In genomic region chr5:140800816-140801493, GRCh38 we compare ENCODE assay signal across 12 cellular contexts. TPM values are rescaled to one million over a fixed set of nuclear protein-coding genes. Genes with fewer than 3 reads are reported as not detected.
DNase-seq lines count a peak whose midpoint lies in the region; ATAC-seq and TF ChIP-seq lines count a peak whose summit lies in the region.
"Had no signal": no experiment of that assay in that cellular context is flagged by ENCODE, and none has a peak within 500 bp of the region (broad histone marks: within the 10 kb centered on the region; RNA-seq: fewer than 3 reads in every experiment).

Gene PCDHA3 (plus strand): TSS chr5:140801057.

- no peak for ATAC-seq in lung (ENCODE audit: insufficient read depth, low FRiP score)
- ATAC-seq in GM21447 (IDR thresholded peaks at IDR 0.05; ENCODE audit: unreplicated experiment): no peak
- ATAC-seq in GM21576 (IDR thresholded peaks at IDR 0.05; ENCODE audit: unreplicated experiment): no peak
- no peak for ATAC-seq in HG03139 (IDR thresholded peaks at IDR 0.05; ENCODE audit: unreplicated experiment)

- no peak within 1 kb of the TSS for H3K27ac ChIP-seq in lung (ENCODE audit: low read depth in 1 of 2, low read length in 1 of 2)

- H3K4me1 Mint-ChIP-seq in HFFc6 (ENCODE audit: low read depth): no peaks in the 10 kb centered on the region
- H3K4me1 Mint-ChIP-seq: memory B cell had no signal

- peak; percentile 32 for DNase-seq in A172 (ENCODE audit: low spot score)
- DNase-seq in HFFc6: no peak
- peak; percentile 20 for DNase-seq in cerebellar cortex (ENCODE audit: low spot score)
- DNase-seq in lung (ENCODE audit: low spot score): no peak
- no peak for DNase-seq in activated effector memory CD4-positive, alpha-beta T cell treated with anti-CD3 and anti-CD28 coated beads, Interleukin-2, amount 50 U/mL, for 16 hours
- DNase-seq: activated CD4-positive, alpha-beta T cell treated with anti-CD3 and anti-CD28 coated beads for 1 hour; Caco-2 had no signal

- peak within 1 kb of the TSS; percentile 16 for H3K4me3 ChIP-seq in lung

- no peak within 1 kb of the TSS for H3K27ac Mint-ChIP-seq in HFFc6
- H3K27ac Mint-ChIP-seq: memory B cell had no signal

- H3K27me3 Mint-ChIP-seq in HFFc6 (ENCODE audit: insufficient read depth): no peaks in the 10 kb centered on the region; the same call in 1 of the 2 replicates

- WGBS in lung, 2 donors: 18 to 19% methylated on average over 29 of the region's 29 CpGs

- H3K4me1 ChIP-seq in lung (ENCODE audit: control insufficient read depth in 2 of 2, insufficient read depth in 2 of 2, low read length in 2 of 2): peaks cover 0 to 2% of the 10 kb centered on the region in 2 donors
- H3K4me1 ChIP-seq: Caco-2 had no signal

- 0 out of 2 replicates have a peak, but pooled peaks cover 6% of the 10 kb centered on the region for H3K36me3 Mint-ChIP-seq in HFFc6 (ENCODE audit: low read depth)

- no peaks in the 10 kb centered on the region for H3K36me3 ChIP-seq in lung (ENCODE audit: control insufficient read depth in 2 of 2, insufficient read depth in 2 of 2, low read length in 2 of 2)

- peaks cover 28% of the 10 kb centered on the region for H3K9me3 Mint-ChIP-seq in HFFc6

- H3K4me3 Mint-ChIP-seq in HFFc6: peak within 1 kb of the TSS; percentile 70
- H3K4me3 Mint-ChIP-seq: memory B cell had no signal

- TF ChIP-seq CTCF in HFFc6 (IDR thresholded peaks at IDR 0.05) (peak; percentile 63), lung (IDR thresholded peaks at IDR 0.05; ENCODE audit: control extremely low read depth, extremely low read depth) (no peak)

- H3K27me3 ChIP-seq in lung (ENCODE audit: control insufficient read depth, insufficient read depth): no peaks in the 10 kb centered on the region

- H3K9me3 ChIP-seq in lung (ENCODE audit: control insufficient read depth in 2 of 2, insufficient read depth in 1 of 2, low read length in 1 of 2): peaks cover 1 to 31% of the 10 kb centered on the region in 2 donors
- H3K9me3 ChIP-seq: Caco-2 had no signal

RNA-seq across cellular contexts. Expression of gene PCDHA3, which starts in this region (rescaled TPM):
- total RNA-seq in A172 (2014; rRNA removed; shearing (Covaris generic)): 2.9 and 3.2 TPM in 2 replicates
- under 1 TPM in 1 of 6 experiments, not detected in 5; 0.05 TPM for total RNA-seq in HFFc6 (2021; fragmentation: NEBNext Ultra II Directional; extraction: Animal tissue kit (Norgen Biotek cat#: 25700))
- under 1 TPM; 0.31 to 0.74 TPM for total RNA-seq in lung
- under 1 TPM; 0.07 to 0.22 TPM for polyA plus RNA-seq in lung
- total RNA-seq: Caco-2, NCI-H460 had no signal

Comparison
In these comparisons a context has a peak if more than half of its experiments do, and no peak if none do; other contexts are left out.
1. DNase-seq: peak in A172 (single experiment) and cerebellar cortex (single experiment); none in HFFc6 (single experiment), lung (single experiment) and activated effector memory CD4-positive, alpha-beta T cell treated with anti-CD3 and anti-CD28 coated beads, Interleukin-2, amount 50 U/mL, for 16 hours (single experiment).